ENCODE assay signal across 15 cellular contexts in the genomic region with DNA sequence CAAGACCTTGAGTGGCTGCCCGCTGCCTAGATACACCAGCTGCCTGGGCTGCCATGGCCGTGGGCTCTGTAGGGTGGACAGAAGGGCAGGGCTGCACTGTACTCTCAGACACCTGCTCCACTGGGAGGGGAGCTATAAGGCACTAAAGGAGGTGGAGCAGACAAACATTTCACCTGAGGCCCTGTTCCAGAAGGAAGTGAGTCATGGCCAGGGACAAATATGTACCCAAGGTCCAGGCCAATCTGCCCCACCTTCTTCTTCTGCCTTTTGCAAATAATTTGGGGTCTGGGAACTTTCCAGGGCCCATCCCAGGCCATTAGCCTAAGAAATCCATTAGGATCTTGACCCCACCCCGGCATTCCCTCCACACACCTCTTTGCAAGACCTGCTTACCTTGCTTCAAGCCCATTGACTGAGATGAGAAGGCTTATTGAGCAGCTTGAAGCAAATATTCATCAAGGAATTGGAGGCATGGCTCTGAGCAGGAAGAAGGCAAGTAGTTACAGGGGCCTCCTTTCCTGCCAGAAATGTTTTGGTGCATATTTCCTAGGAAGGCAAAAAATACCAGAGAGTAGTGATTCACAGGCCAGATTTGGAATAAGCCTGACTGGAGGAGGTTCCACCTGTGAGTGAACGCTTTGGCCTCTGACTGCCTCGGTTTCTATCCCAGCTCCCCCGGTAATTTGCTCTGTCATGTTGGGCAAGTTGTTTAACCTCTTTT.
DNase-seq lines count a peak whose midpoint lies in the region; ATAC-seq and TF ChIP-seq lines count a peak whose summit lies in the region.
"Had no signal": no experiment of that assay in that cellular context is flagged by ENCODE, and none has a peak within 500 bp of the region (broad histone marks: within the 10 kb centered on the region; RNA-seq: fewer than 3 reads in every experiment).

Gene CAPN8, minus strand, starts transcription at position 110 of the 721 bp plus-strand sequence. Its CDS starts 55 bp downstream, at position 55.

- TF ChIP-seq CTCF in AG10803 (conservative IDR thresholded peaks at IDR 0.05; ENCODE audit: low read length) (no peak), epithelial cell of esophagus (IDR thresholded peaks at IDR 0.05; ENCODE audit: insufficient read depth, low read depth, low read length, missing control alignments) (no peak)

- H3K9ac ChIP-seq in mucosa of stomach (ENCODE audit: low read length): peak within 1 kb of the TSS; percentile 83

- DNase-seq in AG10803 (ENCODE audit: low read depth) (peak; percentile 13), LoVo (ENCODE audit: low spot score) (peak; percentile 89), epithelial cell of esophagus (ENCODE audit: low read depth) (peak; percentile 74), NCI-H446 treated with DMSO at 0.1 percent for 48 hours (lab: John Stamatoyannopoulos, UW) (no peak)
- DNase-seq in stimulated activated CD4-positive, alpha-beta T cell treated with anti-CD3 and anti-CD28 coated beads, Interleukin-12 subunit alpha, Interleukin-12 subunit beta, amount 100 ng/mL, for 4 hours: no peak
- DNase-seq in activated CD8-positive, alpha-beta memory T cell treated with anti-CD3 and anti-CD28 coated beads for 24 hours: no peak
- DNase-seq: activated CD4-positive, alpha-beta T cell treated with anti-CD3 and anti-CD28 coated beads, Interleukin-2, amount 50 U/mL, for 1 hour; activated naive CD8-positive, alpha-beta T cell treated with anti-CD3 and anti-CD28 coated beads for 36 hours; activated T-cell treated with anti-CD3 and anti-CD28 coated beads, Interleukin-2, amount 50 U/mL, for 1 hour; endodermal cell; psoas muscle; SJCRH30 had no signal

- H3K9me3 ChIP-seq in mucosa of stomach (ENCODE audit: control insufficient read depth, low read length): no peaks in the 10 kb centered on the region
- H3K9me3 ChIP-seq: psoas muscle, SJCRH30 had no signal

- H3K4me1 ChIP-seq in mucosa of stomach (ENCODE audit: control insufficient read depth, insufficient read depth, low read length): peaks cover 35% of the 10 kb centered on the region
- H3K4me1 ChIP-seq: psoas muscle, SJCRH30 had no signal

- no peak for ATAC-seq in GM21423 (IDR thresholded peaks at IDR 0.05; ENCODE audit: unreplicated experiment)
- ATAC-seq: psoas muscle had no signal

- no peaks in the 10 kb centered on the region for H3K27me3 ChIP-seq in mucosa of stomach (ENCODE audit: control insufficient read depth, insufficient read depth, low read length)
- H3K27me3 ChIP-seq: cardiac muscle cell, SJCRH30 had no signal

- H3K36me3 ChIP-seq in mucosa of stomach (ENCODE audit: control insufficient read depth, insufficient read depth, low read length): no peaks in the 10 kb centered on the region
- H3K36me3 ChIP-seq: cardiac muscle cell, SJCRH30 had no signal

- no peak within 1 kb of the TSS for H3K4me3 ChIP-seq in AG10803 (ENCODE audit: low read length)
- no peak within 1 kb of the TSS for H3K4me3 ChIP-seq in epithelial cell of esophagus (ENCODE audit: low read length)
- H3K4me3 ChIP-seq in mucosa of stomach (ENCODE audit: low read length): peak within 1 kb of the TSS; percentile 77
- H3K4me3 ChIP-seq: cardiac muscle cell, psoas muscle, SJCRH30 had no signal

Comparison
In these comparisons a context has a peak if more than half of its experiments do, and no peak if none do; other contexts are left out.
1. DNase-seq: peak in AG10803 (single experiment), LoVo (single experiment) and epithelial cell of esophagus (single experiment); none in stimulated activated CD4-positive, alpha-beta T cell treated with anti-CD3 and anti-CD28 coated beads, Interleukin-12 subunit alpha, Interleukin-12 subunit beta, amount 100 ng/mL, for 4 hours (single experiment), NCI-H446 treated with DMSO at 0.1 percent for 48 hours (single experiment) and activated CD8-positive, alpha-beta memory T cell treated with anti-CD3 and anti-CD28 coated beads for 24 hours (single experiment).